In genomic region chr6:16089232-16089843, GRCh38 we compare ENCODE assay signal across 19 cellular contexts. TPM values are rescaled to one million over a fixed set of nuclear protein-coding genes. Genes with fewer than 3 reads are reported as not detected.
A peak's percentile ranks its signal among the peaks of the same experiment; 100 is the strongest.
DNase-seq lines count a peak whose midpoint lies in the region; ATAC-seq and TF ChIP-seq lines count a peak whose summit lies in the region.
"Had no signal": no experiment of that assay in that cellular context is flagged by ENCODE, and none has a peak within 500 bp of the region (broad histone marks: within the 10 kb centered on the region; RNA-seq: fewer than 3 reads in every experiment).

No MANE protein-coding gene starts in this region.

- peak; percentile 40 for DNase-seq in activated CD4-positive, alpha-beta memory T cell treated with anti-CD3 and anti-CD28 coated beads for 36 hours
- no peak for DNase-seq in activated CD4-positive, alpha-beta memory T cell treated with anti-CD3 and anti-CD28 coated beads, Interleukin-2, amount 10 ng/mL, durations not matched to agents 7 days and 5 days
- DNase-seq in WTC11 (ENCODE audit: low spot score) (no peak), fibroblast of mammary gland (ENCODE audit: low read depth) (peak; percentile 28), NCI-H345 treated with DMSO at 0.1 percent for 48 hours (lab: John Stamatoyannopoulos, UW; ENCODE audit: unreplicated experiment) (no peak), WERI-Rb-1 (no peak), colonic mucosa (no peak)
- peak in 1 of 2 donors; percentile 55 for DNase-seq in stimulated activated effector memory CD8-positive, alpha-beta T cell treated with anti-CD3 and anti-CD28 coated beads, Interleukin-12 subunit alpha, Interleukin-12 subunit beta, amount 100 ng/mL, for 72 hours (ENCODE audit: low spot score in 2 of 2)
- DNase-seq: activated CD4-positive, alpha-beta T cell treated with anti-CD3 and anti-CD28 coated beads for 4 hours; adrenal gland; cerebellar nuclear complex; naive thymus-derived CD8-positive, alpha-beta T cell; NCI-H1694 treated with DMSO at 0.1 percent for 48 hours; NCI-H446; NK-92 treated with Interleukin-12 subunit alpha and Interleukin-12 subunit beta, amount 100 ng/mL, for 24 hours; SHP77 treated with DMSO at 0.1 percent for 48 hours had no signal

- no peaks in the 10 kb centered on the region for H3K36me3 Mint-ChIP-seq in activated CD4-positive, alpha-beta memory T cell treated with anti-CD3 and anti-CD28 coated beads for 36 hours
- no peaks in the 10 kb centered on the region for H3K36me3 Mint-ChIP-seq in activated CD4-positive, alpha-beta memory T cell treated with anti-CD3 and anti-CD28 coated beads, Interleukin-2, amount 10 ng/mL, durations not matched to agents 7 days and 5 days (ENCODE audit: low read depth)
- no peaks in the 10 kb centered on the region for H3K36me3 Mint-ChIP-seq in WTC11
- no peaks in the 10 kb centered on the region for H3K36me3 Mint-ChIP-seq in stimulated activated effector memory CD8-positive, alpha-beta T cell treated with anti-CD3 and anti-CD28 coated beads, Interleukin-12 subunit alpha, Interleukin-12 subunit beta, amount 100 ng/mL, for 72 hours
- H3K36me3 Mint-ChIP-seq: stimulated activated memory B cell treated with anti-CD40 and anti-IgM and Interleukin-4, amounts not matched to agents 10 μg/mL and 1 μg/mL and 100 μg/mL, for 72 hours had no signal

- no peak overlapping the region for H3K27ac Mint-ChIP-seq in activated CD4-positive, alpha-beta memory T cell treated with anti-CD3 and anti-CD28 coated beads for 36 hours
- no peak overlapping the region for H3K27ac Mint-ChIP-seq in activated CD4-positive, alpha-beta memory T cell treated with anti-CD3 and anti-CD28 coated beads, Interleukin-2, amount 10 ng/mL, durations not matched to agents 7 days and 5 days
- H3K27ac Mint-ChIP-seq in WTC11 = no peak overlapping the region
- no peak overlapping the region for H3K27ac Mint-ChIP-seq in stimulated activated effector memory CD8-positive, alpha-beta T cell treated with anti-CD3 and anti-CD28 coated beads, Interleukin-12 subunit alpha, Interleukin-12 subunit beta, amount 100 ng/mL, for 72 hours
- H3K27ac Mint-ChIP-seq: GM23338; naive thymus-derived CD8-positive, alpha-beta T cell; stimulated activated memory B cell treated with anti-CD40 and anti-IgM and Interleukin-4, amounts not matched to agents 10 μg/mL and 1 μg/mL and 100 μg/mL, for 72 hours; T-helper 2 cell treated with Interferon-gamma antibody and Interleukin-4, amounts not matched to agents 5 μg/mL and 100 μg/mL, for 36 hours had no signal

- intact Hi-C loops in activated CD4-positive, alpha-beta memory T cell treated with anti-CD3 and anti-CD28 coated beads for 36 hours (cut with micrococcal nuclease) = loop anchor here (1.0 kb wide), 1 partner anchor 313 kb away; no protein-coding TSS in a partner anchor
- intact Hi-C loops in colonic mucosa (cut with DNase I) = no loop called here

- H3K27me3 ChIP-seq in WERI-Rb-1 (ENCODE audit: insufficient read depth, low read depth, severe bottlenecking) (no peaks in the 10 kb centered on the region), colonic mucosa (no peaks in the 10 kb centered on the region)
- H3K27me3 ChIP-seq: adrenal gland had no signal

- ATAC-seq in WTC11 = no peak
- ATAC-seq in stimulated activated effector memory CD8-positive, alpha-beta T cell treated with anti-CD3 and anti-CD28 coated beads, Interleukin-12 subunit alpha, Interleukin-12 subunit beta, amount 100 ng/mL, for 72 hours = peak; percentile 97
- ATAC-seq: GM23338; naive thymus-derived CD8-positive, alpha-beta T cell; stimulated activated memory B cell treated with anti-CD40 and anti-IgM and Interleukin-4, amounts not matched to agents 10 μg/mL and 1 μg/mL and 100 μg/mL, for 72 hours had no signal

- CTCF ChIA-PET in activated CD4-positive, alpha-beta memory T cell treated with anti-CD3 and anti-CD28 coated beads for 36 hours (lab: Charles Lee) = interaction anchor here (1.0 kb wide), 1 partner anchor 39 kb away, joined by 9 read pairs; the partner anchor contains the start of gene MYLIP
- CTCF ChIA-PET in activated CD4-positive, alpha-beta memory T cell treated with anti-CD3 and anti-CD28 coated beads, Interleukin-2, amount 10 ng/mL, durations not matched to agents 7 days and 5 days (lab: Charles Lee) = no interaction called here
- CTCF ChIA-PET in WTC11 (lab: Charles Lee) = no interaction called here

- no peak overlapping the region for H3K27ac ChIP-seq in WERI-Rb-1
- H3K27ac ChIP-seq in colonic mucosa = no peak overlapping the region
- H3K27ac ChIP-seq: adrenal gland had no signal

- TF ChIP-seq CTCF in WTC11 (IDR thresholded peaks at IDR 0.05) (no peak), fibroblast of mammary gland (conservative IDR thresholded peaks at IDR 0.05; ENCODE audit: control insufficient read depth, insufficient read depth, low read depth, low read length) (no peak), WERI-Rb-1 (IDR thresholded peaks at IDR 0.05; ENCODE audit: low read depth, low read length) (no peak), colonic mucosa (IDR thresholded peaks at IDR 0.05) (no peak)

- peaks cover 13% of the 10 kb centered on the region for H3K27me3 Mint-ChIP-seq in activated CD4-positive, alpha-beta memory T cell treated with anti-CD3 and anti-CD28 coated beads for 36 hours
- H3K27me3 Mint-ChIP-seq in activated CD4-positive, alpha-beta memory T cell treated with anti-CD3 and anti-CD28 coated beads, Interleukin-2, amount 10 ng/mL, durations not matched to agents 7 days and 5 days = peaks cover 3% of the 10 kb centered on the region
- no peaks in the 10 kb centered on the region; the same call in 1 of the 2 replicates for H3K27me3 Mint-ChIP-seq in WTC11 (ENCODE audit: low read depth)
- H3K27me3 Mint-ChIP-seq: stimulated activated memory B cell treated with anti-CD40 and anti-IgM and Interleukin-4, amounts not matched to agents 10 μg/mL and 1 μg/mL and 100 μg/mL, for 72 hours had no signal

- no peak overlapping the region for H3K4me3 ChIP-seq in fibroblast of mammary gland (ENCODE audit: control insufficient read depth, low read depth, low read length)
- no peak overlapping the region for H3K4me3 ChIP-seq in WERI-Rb-1 (ENCODE audit: low read depth, low read length)
- H3K4me3 ChIP-seq in colonic mucosa = no peak overlapping the region
- H3K4me3 ChIP-seq: adrenal gland, GM23338 had no signal

- POLR2A ChIA-PET in activated CD4-positive, alpha-beta memory T cell treated with anti-CD3 and anti-CD28 coated beads for 36 hours (lab: Charles Lee) = interaction anchor here (0.6 kb wide), 1 partner anchor 209 kb away, joined by 4 read pairs; no protein-coding TSS in a partner anchor
- POLR2A ChIA-PET in activated CD4-positive, alpha-beta memory T cell treated with anti-CD3 and anti-CD28 coated beads, Interleukin-2, amount 10 ng/mL, durations not matched to agents 7 days and 5 days (lab: Charles Lee) = no interaction called here
- POLR2A ChIA-PET in WTC11 (lab: Charles Lee) = no interaction called here

- H3K4me3 Mint-ChIP-seq in activated CD4-positive, alpha-beta memory T cell treated with anti-CD3 and anti-CD28 coated beads for 36 hours = no peak overlapping the region
- no peak overlapping the region for H3K4me3 Mint-ChIP-seq in activated CD4-positive, alpha-beta memory T cell treated with anti-CD3 and anti-CD28 coated beads, Interleukin-2, amount 10 ng/mL, durations not matched to agents 7 days and 5 days
- no peak overlapping the region for H3K4me3 Mint-ChIP-seq in WTC11
- no peak overlapping the region for H3K4me3 Mint-ChIP-seq in stimulated activated effector memory CD8-positive, alpha-beta T cell treated with anti-CD3 and anti-CD28 coated beads, Interleukin-12 subunit alpha, Interleukin-12 subunit beta, amount 100 ng/mL, for 72 hours
- H3K4me3 Mint-ChIP-seq: GM23338; naive thymus-derived CD8-positive, alpha-beta T cell; stimulated activated memory B cell treated with anti-CD40 and anti-IgM and Interleukin-4, amounts not matched to agents 10 μg/mL and 1 μg/mL and 100 μg/mL, for 72 hours; T-helper 2 cell treated with Interferon-gamma antibody and Interleukin-4, amounts not matched to agents 5 μg/mL and 100 μg/mL, for 36 hours had no signal

- no peak overlapping the region for H3K9ac ChIP-seq in colonic mucosa (ENCODE audit: low read depth in 2 of 2, low read length in 2 of 2)

- no peaks in the 10 kb centered on the region for H3K9me3 ChIP-seq in WERI-Rb-1 (ENCODE audit: severe bottlenecking)
- H3K9me3 ChIP-seq in colonic mucosa = no peaks in the 10 kb centered on the region
- H3K9me3 ChIP-seq: adrenal gland had no signal

- no peaks in the 10 kb centered on the region for H3K4me1 ChIP-seq in colonic mucosa
- H3K4me1 ChIP-seq: adrenal gland had no signal

- H3K4me1 Mint-ChIP-seq in activated CD4-positive, alpha-beta memory T cell treated with anti-CD3 and anti-CD28 coated beads for 36 hours (ENCODE audit: low read depth) = peaks cover 7% of the 10 kb centered on the region
- peaks cover 10% of the 10 kb centered on the region for H3K4me1 Mint-ChIP-seq in activated CD4-positive, alpha-beta memory T cell treated with anti-CD3 and anti-CD28 coated beads, Interleukin-2, amount 10 ng/mL, durations not matched to agents 7 days and 5 days
- no peaks in the 10 kb centered on the region for H3K4me1 Mint-ChIP-seq in WTC11
- peaks cover 6% of the 10 kb centered on the region for H3K4me1 Mint-ChIP-seq in stimulated activated effector memory CD8-positive, alpha-beta T cell treated with anti-CD3 and anti-CD28 coated beads, Interleukin-12 subunit alpha, Interleukin-12 subunit beta, amount 100 ng/mL, for 72 hours
- H3K4me1 Mint-ChIP-seq: GM23338; naive thymus-derived CD8-positive, alpha-beta T cell; stimulated activated memory B cell treated with anti-CD40 and anti-IgM and Interleukin-4, amounts not matched to agents 10 μg/mL and 1 μg/mL and 100 μg/mL, for 72 hours had no signal

- no peaks in the 10 kb centered on the region for H3K9me3 Mint-ChIP-seq in activated CD4-positive, alpha-beta memory T cell treated with anti-CD3 and anti-CD28 coated beads for 36 hours
- H3K9me3 Mint-ChIP-seq in activated CD4-positive, alpha-beta memory T cell treated with anti-CD3 and anti-CD28 coated beads, Interleukin-2, amount 10 ng/mL, durations not matched to agents 7 days and 5 days = no peaks in the 10 kb centered on the region
- H3K9me3 Mint-ChIP-seq in WTC11 = no peaks in the 10 kb centered on the region
- H3K9me3 Mint-ChIP-seq in stimulated activated effector memory CD8-positive, alpha-beta T cell treated with anti-CD3 and anti-CD28 coated beads, Interleukin-12 subunit alpha, Interleukin-12 subunit beta, amount 100 ng/mL, for 72 hours = no peaks in the 10 kb centered on the region
- H3K9me3 Mint-ChIP-seq: GM23338; naive thymus-derived CD8-positive, alpha-beta T cell; stimulated activated memory B cell treated with anti-CD40 and anti-IgM and Interleukin-4, amounts not matched to agents 10 μg/mL and 1 μg/mL and 100 μg/mL, for 72 hours; T-helper 2 cell treated with Interferon-gamma antibody and Interleukin-4, amounts not matched to agents 5 μg/mL and 100 μg/mL, for 36 hours had no signal

- H3K36me3 ChIP-seq in WERI-Rb-1 (no peaks in the 10 kb centered on the region), colonic mucosa (no peaks in the 10 kb centered on the region)
- H3K36me3 ChIP-seq: adrenal gland had no signal

RNA-seq across cellular contexts. Expression of gene MYLIP, which starts 39.5 kb away (rescaled TPM):
- total RNA-seq in activated CD4-positive, alpha-beta memory T cell treated with anti-CD3 and anti-CD28 coated beads for 36 hours = 10 to 100 TPM; 11.4 TPM
- 10 to 100 TPM; 16.2 to 18.6 TPM for total RNA-seq in activated CD4-positive, alpha-beta memory T cell treated with anti-CD3 and anti-CD28 coated beads, Interleukin-2, amount 10 ng/mL, durations not matched to agents 7 days and 5 days
- total RNA-seq in WTC11 (2021) (43.4 to 50.0 TPM (median 44.5 TPM) in 3 replicates), colonic mucosa (10 to 100 TPM; 23.9 to 32.2 TPM)

Comparison
In these comparisons a context has a peak if more than half of its experiments do, and no peak if none do; other contexts are left out.
1. DNase-seq: peak in activated CD4-positive, alpha-beta memory T cell treated with anti-CD3 and anti-CD28 coated beads for 36 hours (single experiment) and fibroblast of mammary gland (single experiment); none in activated CD4-positive, alpha-beta memory T cell treated with anti-CD3 and anti-CD28 coated beads, Interleukin-2, amount 10 ng/mL, durations not matched to agents 7 days and 5 days (single experiment), WTC11 (single experiment), NCI-H345 treated with DMSO at 0.1 percent for 48 hours (single experiment), WERI-Rb-1 (single experiment) and colonic mucosa (single experiment).